Comparison of ENCODE assay signal across 9 cellular contexts in the genomic region with DNA sequence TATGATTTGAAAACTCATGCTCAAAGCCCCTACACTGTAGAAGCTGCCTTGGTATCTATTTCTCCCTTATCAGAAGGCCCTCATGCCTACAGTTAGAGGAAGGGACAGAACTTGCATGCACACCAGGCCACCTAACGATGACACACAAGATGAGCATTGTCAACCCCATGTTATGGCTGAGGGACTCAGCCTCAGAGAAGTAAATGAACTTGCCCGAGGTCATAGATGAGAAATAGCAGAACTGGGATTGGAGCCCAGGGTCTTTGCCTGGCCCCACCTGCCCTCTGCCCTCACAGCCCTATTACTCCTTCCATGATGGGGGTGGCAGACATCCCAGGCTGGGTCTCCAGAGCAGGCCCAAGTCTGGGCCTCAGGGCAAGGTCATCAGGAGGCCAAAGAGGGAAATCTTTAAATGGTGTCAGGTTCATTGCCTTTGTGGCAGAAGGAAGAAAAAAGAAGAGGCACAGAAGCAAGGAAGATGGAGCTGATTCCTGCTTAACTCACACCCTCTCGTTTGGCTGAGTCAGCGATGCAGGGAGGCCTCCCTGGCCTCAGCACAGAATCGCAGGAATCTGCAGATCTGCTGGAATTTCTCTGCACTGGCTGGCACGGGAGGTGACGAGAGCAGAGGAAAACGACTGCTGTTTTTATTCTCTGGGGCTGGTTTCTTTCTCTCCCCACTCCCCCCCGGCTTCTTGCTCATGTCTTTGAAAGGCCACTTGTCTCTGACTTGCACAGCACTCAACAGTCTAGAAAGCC. TPM values are rescaled to one million over a fixed set of nuclear protein-coding genes. Genes with fewer than 3 reads are reported as not detected.
A peak's percentile ranks its signal among the peaks of the same experiment; 100 is the strongest.
DNase-seq lines count a peak whose midpoint lies in the region; ATAC-seq and TF ChIP-seq lines count a peak whose summit lies in the region.
"Had no signal": no experiment of that assay in that cellular context is flagged by ENCODE, and none has a peak within 500 bp of the region (broad histone marks: within the 10 kb centered on the region; RNA-seq: fewer than 3 reads in every experiment).

No MANE protein-coding gene starts in this region.

- H3K4me3 ChIP-seq in fibroblast of mammary gland (ENCODE audit: control insufficient read depth, low read depth, low read length) = no peak overlapping the region
- H3K4me3 ChIP-seq in parathyroid adenoma (ENCODE audit: low read depth, low read length) = peak overlapping the region; percentile 26

- H3K4me3 Mint-ChIP-seq in activated T-helper 17 cell treated with anti-CD3 and anti-CD28 coated beads, Interleukin-2, amount 50 U/mL, for 72 hours = no peak overlapping the region

- H3K4me2 ChIP-seq in parathyroid adenoma (ENCODE audit: low read length) = peak overlapping the region; percentile 74

- DNase-seq in Daoy (ENCODE audit: low read depth) = peak; percentile 86
- DNase-seq in RKO (ENCODE audit: low spot score) = peak; percentile 35
- peak; percentile 47 for DNase-seq in fibroblast of mammary gland (ENCODE audit: low read depth)
- no peak for DNase-seq in stimulated activated CD4-positive, alpha-beta T cell treated with anti-CD3 and anti-CD28 coated beads, Interleukin-4, amount 100 ng/mL, for 4 hours
- no peak for DNase-seq in effector CD4-positive, alpha-beta T cell
- no peak for DNase-seq in GF-D8 (lab: John Stamatoyannopoulos, UW)
- DNase-seq: NCI-H2171 treated with DMSO at 0.1 percent for 48 hours had no signal

- H3K9me3 ChIP-seq in parathyroid adenoma (ENCODE audit: control insufficient read depth, low read length) = no peaks in the 10 kb centered on the region

- H3K36me3 Mint-ChIP-seq in activated T-helper 17 cell treated with anti-CD3 and anti-CD28 coated beads, Interleukin-2, amount 50 U/mL, for 72 hours (ENCODE audit: low read depth) = peaks cover 12% of the 10 kb centered on the region

- H3K36me3 ChIP-seq in parathyroid adenoma (ENCODE audit: control insufficient read depth, insufficient read depth, low read length) = no peaks in the 10 kb centered on the region

- no peak for TF ChIP-seq CTCF in fibroblast of mammary gland (conservative IDR thresholded peaks at IDR 0.05; ENCODE audit: control insufficient read depth, insufficient read depth, low read depth, low read length)
- no peak for TF ChIP-seq CTCF in parathyroid adenoma (IDR thresholded peaks at IDR 0.05)

- H3K27ac Mint-ChIP-seq in activated T-helper 17 cell treated with anti-CD3 and anti-CD28 coated beads, Interleukin-2, amount 50 U/mL, for 72 hours = no peak overlapping the region

- no peak overlapping the region for H3K9ac ChIP-seq in parathyroid adenoma

- no peaks in the 10 kb centered on the region for H3K27me3 ChIP-seq in parathyroid adenoma (ENCODE audit: control insufficient read depth, insufficient read depth, low read length)

- H2AFZ ChIP-seq in parathyroid adenoma = peak overlapping the region; percentile 68

- peaks cover 28% of the 10 kb centered on the region for H3K4me1 Mint-ChIP-seq in activated T-helper 17 cell treated with anti-CD3 and anti-CD28 coated beads, Interleukin-2, amount 50 U/mL, for 72 hours

- H3K79me2 ChIP-seq in parathyroid adenoma = no peaks in the 10 kb centered on the region

- no peak for ATAC-seq in activated T-helper 17 cell treated with anti-CD3 and anti-CD28 coated beads, Interleukin-2, amount 50 U/mL, for 72 hours (replicated peaks)

- no peaks in the 10 kb centered on the region for H3K9me3 Mint-ChIP-seq in activated T-helper 17 cell treated with anti-CD3 and anti-CD28 coated beads, Interleukin-2, amount 50 U/mL, for 72 hours

- no peaks in the 10 kb centered on the region for H3K27me3 Mint-ChIP-seq in activated T-helper 17 cell treated with anti-CD3 and anti-CD28 coated beads, Interleukin-2, amount 50 U/mL, for 72 hours

- peak overlapping the region; percentile 98 for H3K27ac ChIP-seq in parathyroid adenoma

- peaks cover 25% of the 10 kb centered on the region for H3K4me1 ChIP-seq in parathyroid adenoma

RNA-seq across cellular contexts. Expression of gene CRB2, which starts 20.6 kb away (rescaled TPM):
- 0.11 TPM in 1 of 2 replicates, not detected in the other for total RNA-seq in Daoy (2014; rRNA removed; shearing (Covaris generic))
- total RNA-seq in activated T-helper 17 cell treated with anti-CD3 and anti-CD28 coated beads, Interleukin-2, amount 50 U/mL, for 72 hours = under 1 TPM; 0.06 to 0.45 TPM

Comparison
In these comparisons a context has a peak if more than half of its experiments do, and no peak if none do; other contexts are left out.
1. DNase-seq: peak in Daoy (single experiment), RKO (single experiment) and fibroblast of mammary gland (single experiment); none in stimulated activated CD4-positive, alpha-beta T cell treated with anti-CD3 and anti-CD28 coated beads, Interleukin-4, amount 100 ng/mL, for 4 hours (0 of 2), effector CD4-positive, alpha-beta T cell (single experiment) and GF-D8 (single experiment).